12 cellular contexts compared by ENCODE assay signal in genomic region chr12:77060883-77061240, GRCh38. TPM values are rescaled to one million over a fixed set of nuclear protein-coding genes. Genes with fewer than 3 reads are reported as not detected.
DNase-seq lines count a peak whose midpoint lies in the region; ATAC-seq and TF ChIP-seq lines count a peak whose summit lies in the region.
"Had no signal": no experiment of that assay in that cellular context is flagged by ENCODE, and none has a peak within 500 bp of the region (broad histone marks: within the 10 kb centered on the region; RNA-seq: fewer than 3 reads in every experiment).

No MANE protein-coding gene starts in this region.

- DNase-seq in WERI-Rb-1 (no peak), medulla oblongata (ENCODE audit: extremely low spot score) (no peak), activated gamma-delta T cell (lab: John Stamatoyannopoulos, UW) (no peak)
- no peak for DNase-seq in CD8-positive, alpha-beta memory T cell
- DNase-seq: activated CD4-positive, alpha-beta T cell treated with anti-CD3 and anti-CD28 coated beads for 4 hours; activated naive CD8-positive, alpha-beta T cell treated with anti-CD3 and anti-CD28 coated beads, Interleukin-2, amount 50 U/mL, for 24 hours; ovary; upper lobe of right lung had no signal

- no peaks in the 10 kb centered on the region for H3K9me3 Mint-ChIP-seq in CD8-positive, alpha-beta memory T cell
- H3K9me3 Mint-ChIP-seq: activated naive CD8-positive, alpha-beta T cell treated with anti-CD3 and anti-CD28 coated beads, Interleukin-2, amount 50 U/mL, for 24 hours had no signal

- peak overlapping the region in 2 of 8 donors; percentile 26 to 38 for H3K27ac Mint-ChIP-seq in CD8-positive, alpha-beta memory T cell
- H3K27ac Mint-ChIP-seq: activated naive CD8-positive, alpha-beta T cell treated with anti-CD3 and anti-CD28 coated beads, Interleukin-2, amount 50 U/mL, for 24 hours had no signal

- H3K36me3 Mint-ChIP-seq in CD8-positive, alpha-beta memory T cell, result peaks cover 0 to 2% (median 0%) of the 10 kb centered on the region in 3 donors

- CTCF ChIA-PET in CD8-positive, alpha-beta memory T cell (lab: Charles Lee), result interaction anchor here (0.9 kb wide), 1 partner anchor 13 kb away, joined by 4 read pairs; no protein-coding TSS in a partner anchor

- no peaks in the 10 kb centered on the region for H3K27me3 ChIP-seq in BLaER1
- H3K27me3 ChIP-seq in WERI-Rb-1 (ENCODE audit: insufficient read depth, low read depth, severe bottlenecking), result no peaks in the 10 kb centered on the region
- no peaks in the 10 kb centered on the region for H3K27me3 ChIP-seq in CD8-positive, alpha-beta memory T cell (ENCODE audit: insufficient read depth, low read length, poor library complexity, severe bottlenecking)
- H3K27me3 ChIP-seq: ovary had no signal

- POLR2A ChIA-PET in CD8-positive, alpha-beta memory T cell (lab: Charles Lee), result no interaction called here

- H4K20me1 ChIP-seq in BLaER1, result no peaks in the 10 kb centered on the region

- H3K4me2 ChIP-seq in BLaER1, result peak overlapping the region; percentile 90

- H3K4me1 Mint-ChIP-seq in CD8-positive, alpha-beta memory T cell, result peaks cover 6 to 22% (median 7%) of the 10 kb centered on the region in 3 donors

- peaks cover 57% of the 10 kb centered on the region for H3K4me1 ChIP-seq in BLaER1
- no peaks in the 10 kb centered on the region for H3K4me1 ChIP-seq in CD8-positive, alpha-beta memory T cell (ENCODE audit: insufficient read depth, low read length)

- H3K4me3 ChIP-seq in BLaER1 (no peak overlapping the region), WERI-Rb-1 (ENCODE audit: low read depth, low read length) (no peak overlapping the region)
- H3K4me3 ChIP-seq in CD8-positive, alpha-beta memory T cell (ENCODE audit: low read length), result no peak overlapping the region
- H3K4me3 ChIP-seq: ovary, upper lobe of right lung had no signal

- no peaks in the 10 kb centered on the region for H3K9me3 ChIP-seq in BLaER1
- no peaks in the 10 kb centered on the region for H3K9me3 ChIP-seq in WERI-Rb-1 (ENCODE audit: severe bottlenecking)
- no peaks in the 10 kb centered on the region for H3K9me3 ChIP-seq in CD8-positive, alpha-beta memory T cell (ENCODE audit: low read length)
- H3K9me3 ChIP-seq: ovary, upper lobe of right lung had no signal

- H3K9ac ChIP-seq in BLaER1, result no peak overlapping the region

- H3K27me3 Mint-ChIP-seq in CD8-positive, alpha-beta memory T cell, result peaks cover 4 to 32% of the 10 kb centered on the region in 2 donors

- H3K27ac ChIP-seq in BLaER1, result no peak overlapping the region
- H3K27ac ChIP-seq in WERI-Rb-1, result no peak overlapping the region
- no peak overlapping the region for H3K27ac ChIP-seq in CD8-positive, alpha-beta memory T cell (ENCODE audit: low read depth, low read length)
- H3K27ac ChIP-seq: ovary, upper lobe of right lung had no signal

- ATAC-seq in GM19025 (IDR thresholded peaks at IDR 0.05; ENCODE audit: low read depth, unreplicated experiment) (peak; percentile 21), HG02678 (IDR thresholded peaks at IDR 0.05; ENCODE audit: unreplicated experiment) (peak; percentile 32), HG03520 (IDR thresholded peaks at IDR 0.05; ENCODE audit: unreplicated experiment) (peak; percentile 25)
- ATAC-seq: activated naive CD8-positive, alpha-beta T cell treated with anti-CD3 and anti-CD28 coated beads, Interleukin-2, amount 50 U/mL, for 24 hours had no signal

- H3K36me3 ChIP-seq in BLaER1 (peaks cover 48% of the 10 kb centered on the region), WERI-Rb-1 (peaks cover 85% of the 10 kb centered on the region)
- H3K36me3 ChIP-seq in CD8-positive, alpha-beta memory T cell (ENCODE audit: insufficient read depth, low read length), result no peaks in the 10 kb centered on the region
- H3K36me3 ChIP-seq: ovary, upper lobe of right lung had no signal

- TF ChIP-seq CTCF in WERI-Rb-1 (IDR thresholded peaks at IDR 0.05; ENCODE audit: low read depth, low read length), result no peak

- no peak overlapping the region for H3K4me3 Mint-ChIP-seq in CD8-positive, alpha-beta memory T cell
- H3K4me3 Mint-ChIP-seq: activated naive CD8-positive, alpha-beta T cell treated with anti-CD3 and anti-CD28 coated beads, Interleukin-2, amount 50 U/mL, for 24 hours had no signal

RNA-seq across cellular contexts. Expression of gene E2F7, which starts 4.5 kb away (rescaled TPM):
- 10 to 100 TPM in 1 of 2 experiments, 1 to 10 TPM in 1; 7.9 to 10.7 TPM for total RNA-seq in CD8-positive, alpha-beta memory T cell
- not detected for polyA plus RNA-seq in CD8-positive, alpha-beta memory T cell
